17 cellular contexts compared by ENCODE assay signal in the genomic region with DNA sequence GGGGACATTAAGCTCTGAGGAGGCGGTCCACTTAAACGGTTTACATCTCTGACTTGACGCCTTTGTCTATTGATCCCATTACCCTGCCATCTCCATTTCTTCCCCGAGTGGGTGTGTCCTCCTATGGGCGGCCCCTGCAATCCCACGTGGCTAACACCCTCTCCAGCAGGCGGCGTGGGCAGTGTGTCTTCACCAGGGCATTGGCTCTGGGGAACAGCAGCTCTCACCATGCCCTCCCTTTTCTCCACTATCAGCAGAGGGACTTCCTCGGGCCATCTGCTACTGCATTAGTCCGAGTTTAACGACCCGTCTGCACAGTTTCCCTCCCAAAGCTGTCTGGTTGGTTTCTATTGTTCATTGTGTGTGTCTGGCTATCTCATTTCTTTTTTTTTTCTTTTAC.
"Had no signal": no experiment of that assay in that cellular context is flagged by ENCODE, and none has a peak within 500 bp of the region (broad histone marks: within the 10 kb centered on the region; RNA-seq: fewer than 3 reads in every experiment).

No MANE protein-coding gene starts in this region.

- H3K9me3 ChIP-seq: heart left ventricle, ovary had no signal

- H3K4me3 Mint-ChIP-seq: activated CD4-positive, alpha-beta memory T cell treated with anti-CD3 and anti-CD28 coated beads for 36 hours; activated CD4-positive, alpha-beta T cell treated with anti-CD3 and anti-CD28 coated beads for 36 hours; activated CD8-positive, alpha-beta memory T cell treated with anti-CD3 and anti-CD28 coated beads, Interleukin-2, amount 10 ng/mL, durations not matched to agents 7 days and 5 days; activated naive CD8-positive, alpha-beta T cell treated with anti-CD3 and anti-CD28 coated beads, Interleukin-2, amount 10 ng/mL, durations not matched to agents 7 days and 5 days; neural progenitor cell; stimulated activated effector memory CD8-positive, alpha-beta T cell treated with anti-CD3 and anti-CD28 coated beads, Interleukin-12 subunit alpha, Interleukin-12 subunit beta, amount 100 ng/mL, for 72 hours; T-helper 1 cell treated with Interleukin-12 subunit alpha and Interleukin-12 subunit beta and Interleukin-4 antibody, amounts not matched to agents 30 μg/mL and 1 μg/mL, for 36 hours had no signal

- H3K4me2 ChIP-seq: neural progenitor cell had no signal

- H3K27me3 Mint-ChIP-seq: activated CD4-positive, alpha-beta memory T cell treated with anti-CD3 and anti-CD28 coated beads for 36 hours; activated CD4-positive, alpha-beta T cell treated with anti-CD3 and anti-CD28 coated beads for 36 hours; activated CD8-positive, alpha-beta memory T cell treated with anti-CD3 and anti-CD28 coated beads, Interleukin-2, amount 10 ng/mL, durations not matched to agents 7 days and 5 days; activated naive CD8-positive, alpha-beta T cell treated with anti-CD3 and anti-CD28 coated beads, Interleukin-2, amount 10 ng/mL, durations not matched to agents 7 days and 5 days had no signal

- DNase-seq: activated CD4-positive, alpha-beta memory T cell treated with anti-CD3 and anti-CD28 coated beads for 36 hours; activated CD4-positive, alpha-beta T cell treated with anti-CD3 and anti-CD28 coated beads for 36 hours; activated CD8-positive, alpha-beta memory T cell treated with anti-CD3 and anti-CD28 coated beads, Interleukin-2, amount 10 ng/mL, durations not matched to agents 7 days and 5 days; activated effector memory CD4-positive, alpha-beta T cell treated with anti-CD3 and anti-CD28 coated beads, Interleukin-2, amount 50 U/mL, for 16 hours; activated naive CD8-positive, alpha-beta T cell treated with anti-CD3 and anti-CD28 coated beads, Interleukin-2, amount 10 ng/mL, durations not matched to agents 7 days and 5 days; activated T-cell treated with anti-CD3 and anti-CD28 coated beads, Interleukin-2, amount 50 U/mL, for 1 hour; cortex of kidney; effector memory CD4-positive, alpha-beta T cell; heart left ventricle; left colon; ovary; WERI-Rb-1 had no signal

- H3K4me1 ChIP-seq: heart left ventricle, neural progenitor cell had no signal

- H3K27me3 ChIP-seq: heart left ventricle, neural progenitor cell, ovary had no signal

- H2AFZ ChIP-seq: neural progenitor cell had no signal

- H3K9ac ChIP-seq: neural progenitor cell had no signal

- H3K36me3 ChIP-seq: heart left ventricle, neural progenitor cell, ovary, WERI-Rb-1 had no signal

- H3K4me1 Mint-ChIP-seq: activated CD8-positive, alpha-beta memory T cell treated with anti-CD3 and anti-CD28 coated beads, Interleukin-2, amount 10 ng/mL, durations not matched to agents 7 days and 5 days; neural progenitor cell had no signal

- H3K27ac Mint-ChIP-seq: activated CD4-positive, alpha-beta memory T cell treated with anti-CD3 and anti-CD28 coated beads for 36 hours; activated CD4-positive, alpha-beta T cell treated with anti-CD3 and anti-CD28 coated beads for 36 hours; activated CD8-positive, alpha-beta memory T cell treated with anti-CD3 and anti-CD28 coated beads, Interleukin-2, amount 10 ng/mL, durations not matched to agents 7 days and 5 days; activated naive CD8-positive, alpha-beta T cell treated with anti-CD3 and anti-CD28 coated beads, Interleukin-2, amount 10 ng/mL, durations not matched to agents 7 days and 5 days; neural progenitor cell; stimulated activated effector memory CD8-positive, alpha-beta T cell treated with anti-CD3 and anti-CD28 coated beads, Interleukin-12 subunit alpha, Interleukin-12 subunit beta, amount 100 ng/mL, for 72 hours; T-helper 1 cell treated with Interleukin-12 subunit alpha and Interleukin-12 subunit beta and Interleukin-4 antibody, amounts not matched to agents 30 μg/mL and 1 μg/mL, for 36 hours had no signal

- H3K27ac ChIP-seq: epithelial cell of prostate, heart left ventricle, neural progenitor cell, ovary, WERI-Rb-1 had no signal

- H3K36me3 Mint-ChIP-seq: activated CD4-positive, alpha-beta memory T cell treated with anti-CD3 and anti-CD28 coated beads for 36 hours; activated CD8-positive, alpha-beta memory T cell treated with anti-CD3 and anti-CD28 coated beads, Interleukin-2, amount 10 ng/mL, durations not matched to agents 7 days and 5 days; neural progenitor cell; stimulated activated effector memory CD8-positive, alpha-beta T cell treated with anti-CD3 and anti-CD28 coated beads, Interleukin-12 subunit alpha, Interleukin-12 subunit beta, amount 100 ng/mL, for 72 hours had no signal

- H3K4me3 ChIP-seq: heart left ventricle, lung, neural progenitor cell, ovary had no signal

- ATAC-seq: activated CD4-positive, alpha-beta T cell treated with anti-CD3 and anti-CD28 coated beads for 36 hours; activated CD8-positive, alpha-beta memory T cell treated with anti-CD3 and anti-CD28 coated beads, Interleukin-2, amount 10 ng/mL, durations not matched to agents 7 days and 5 days; heart left ventricle; left colon; stimulated activated effector memory CD8-positive, alpha-beta T cell treated with anti-CD3 and anti-CD28 coated beads, Interleukin-12 subunit alpha, Interleukin-12 subunit beta, amount 100 ng/mL, for 72 hours had no signal
